Comparison of ENCODE assay signal across 19 cellular contexts in genomic region chr5:178214160-178214803, GRCh38. TPM values are rescaled to one million over a fixed set of nuclear protein-coding genes. Genes with fewer than 3 reads are reported as not detected.
DNase-seq lines count a peak whose midpoint lies in the region; ATAC-seq, FAIRE-seq and TF ChIP-seq lines count a peak whose summit lies in the region.
"Had no signal": no experiment of that assay in that cellular context is flagged by ENCODE, and none has a peak within 500 bp of the region (broad histone marks: within the 10 kb centered on the region; RNA-seq: fewer than 3 reads in every experiment).

No MANE protein-coding gene starts in this region.

- no peak overlapping the region for H3K9ac ChIP-seq in endothelial cell of umbilical vein (replicated peaks; ENCODE audit: extremely low read depth, insufficient read depth, low read length)
- H3K9ac ChIP-seq: parathyroid adenoma had no signal

- H3K36me3 Mint-ChIP-seq in activated naive CD4-positive, alpha-beta T cell treated with anti-CD3 and anti-CD28 coated beads for 36 hours (ENCODE audit: low read depth), result peaks cover 48% of the 10 kb centered on the region
- peaks cover 100% of the 10 kb centered on the region for H3K36me3 Mint-ChIP-seq in stimulated activated effector memory CD8-positive, alpha-beta T cell treated with anti-CD3 and anti-CD28 coated beads, Interleukin-12 subunit alpha, Interleukin-12 subunit beta, amount 100 ng/mL, for 72 hours

- no TSS peak for BruUV-seq in endothelial cell of umbilical vein (replicated peaks; lab: Mats Ljungman, UMichigan)

- no peak for DNase-seq in activated naive CD4-positive, alpha-beta T cell treated with anti-CD3 and anti-CD28 coated beads for 36 hours
- DNase-seq in activated naive CD4-positive, alpha-beta T cell treated with anti-CD3 and anti-CD28 coated beads, Interleukin-2, amount 50 U/mL, for 16 hours, result no peak
- no peak for DNase-seq in Peyer's patch
- no peak for DNase-seq in endothelial cell of umbilical vein (ENCODE audit: low read depth, low spot score)
- no peak for DNase-seq in stimulated activated effector memory CD8-positive, alpha-beta T cell treated with anti-CD3 and anti-CD28 coated beads, Interleukin-12 subunit alpha, Interleukin-12 subunit beta, amount 100 ng/mL, for 72 hours (ENCODE audit: low spot score in 2 of 2)
- DNase-seq in HuH-7.5 (ENCODE audit: low spot score), result no peak
- no peak for DNase-seq in SHP77 treated with DMSO at 0.1 percent for 48 hours (lab: John Stamatoyannopoulos, UW)
- DNase-seq: brain microvascular endothelial cell, EL, NCI-H1092 treated with DMSO at 0.1 percent for 48 hours, NCI-H446 treated with DMSO at 0.1 percent for 48 hours, T-helper 9 cell had no signal

- H3K79me2 ChIP-seq in endothelial cell of umbilical vein (ENCODE audit: control insufficient read depth, insufficient read depth, low read length), result peaks cover 4% of the 10 kb centered on the region

- POLR2A ChIA-PET in endothelial cell of umbilical vein (lab: Charles Lee), result interaction anchor here (3.0 kb wide), 1 partner anchor 10 kb away, joined by 13 read pairs; the partner anchor contains the start of gene HNRNPAB

- H2AFZ ChIP-seq in endothelial cell of umbilical vein (ENCODE audit: low read depth, low read length), result no peak overlapping the region
- H2AFZ ChIP-seq: parathyroid adenoma had no signal

- TF ChIP-seq CTCF in Peyer's patch (IDR thresholded peaks at IDR 0.05) (no peak), endothelial cell of umbilical vein (IDR thresholded peaks at IDR 0.05; ENCODE audit: extremely low read depth in 1 of 2, insufficient read depth in 1 of 2, low read depth in 1 of 2, low read length in 2 of 2) (no peak)

- TF ChIP-seq POLR2A in Peyer's patch (IDR thresholded peaks at IDR 0.05) (no peak), endothelial cell of umbilical vein (IDR thresholded peaks at IDR 0.05; ENCODE audit: low read depth, low read length) (peak; percentile 58)

- no peak overlapping the region for H3K4me3 Mint-ChIP-seq in activated naive CD4-positive, alpha-beta T cell treated with anti-CD3 and anti-CD28 coated beads for 36 hours
- no peak overlapping the region for H3K4me3 Mint-ChIP-seq in stimulated activated effector memory CD8-positive, alpha-beta T cell treated with anti-CD3 and anti-CD28 coated beads, Interleukin-12 subunit alpha, Interleukin-12 subunit beta, amount 100 ng/mL, for 72 hours

- CTCF ChIA-PET in activated naive CD4-positive, alpha-beta T cell treated with anti-CD3 and anti-CD28 coated beads for 36 hours (lab: Charles Lee), result no interaction called here
- CTCF ChIA-PET in endothelial cell of umbilical vein (lab: Charles Lee), result interaction anchor here (2.1 kb wide), 1 partner anchor 21 kb away, joined by 4 read pairs; no protein-coding TSS in a partner anchor

- no peak for ATAC-seq in stimulated activated effector memory CD8-positive, alpha-beta T cell treated with anti-CD3 and anti-CD28 coated beads, Interleukin-12 subunit alpha, Interleukin-12 subunit beta, amount 100 ng/mL, for 72 hours
- no peak for ATAC-seq in HG03045 (IDR thresholded peaks at IDR 0.05; ENCODE audit: unreplicated experiment)

- dilution Hi-C loops in endothelial cell of umbilical vein (cut with MboI; ENCODE audit: extremely low pct_ligation_motif_present, low sequenced_read_pairs), result no loop called here

- H3K36me3 ChIP-seq in Peyer's patch, result peaks cover 0 to 77% (median 0%) of the 10 kb centered on the region in 3 donors
- H3K36me3 ChIP-seq in endothelial cell of umbilical vein (ENCODE audit: control insufficient read depth in 2 of 2, extremely low read depth in 1 of 2, insufficient read depth in 2 of 2, low read length in 2 of 2), result peaks cover 25 to 57% of the 10 kb centered on the region in 2 experiments

- no peaks in the 10 kb centered on the region for H3K27me3 ChIP-seq in Peyer's patch
- H3K27me3 ChIP-seq in endothelial cell of umbilical vein (ENCODE audit: control insufficient read depth in 2 of 2, insufficient read depth in 2 of 2, low read length in 2 of 2), result no peaks in the 10 kb centered on the region
- H3K27me3 ChIP-seq: brain microvascular endothelial cell, heart left ventricle had no signal

- H3K9me3 Mint-ChIP-seq in activated naive CD4-positive, alpha-beta T cell treated with anti-CD3 and anti-CD28 coated beads for 36 hours, result no peaks in the 10 kb centered on the region
- H3K9me3 Mint-ChIP-seq in stimulated activated effector memory CD8-positive, alpha-beta T cell treated with anti-CD3 and anti-CD28 coated beads, Interleukin-12 subunit alpha, Interleukin-12 subunit beta, amount 100 ng/mL, for 72 hours, result no peaks in the 10 kb centered on the region

- no peak overlapping the region for H3K4me2 ChIP-seq in endothelial cell of umbilical vein (ENCODE audit: insufficient read depth, low read length)

- intact Hi-C loops in activated naive CD4-positive, alpha-beta T cell treated with anti-CD3 and anti-CD28 coated beads for 36 hours (cut with micrococcal nuclease), result no loop called here
- intact Hi-C loops in endothelial cell of umbilical vein (cut with micrococcal nuclease), result no loop called here

- peak overlapping the region; percentile 36 for H3K27ac Mint-ChIP-seq in activated naive CD4-positive, alpha-beta T cell treated with anti-CD3 and anti-CD28 coated beads for 36 hours
- H3K27ac Mint-ChIP-seq in stimulated activated effector memory CD8-positive, alpha-beta T cell treated with anti-CD3 and anti-CD28 coated beads, Interleukin-12 subunit alpha, Interleukin-12 subunit beta, amount 100 ng/mL, for 72 hours, result peak overlapping the region; percentile 91

- no peak for FAIRE-seq in endothelial cell of umbilical vein (lab: Jason Lieb, UNC)
- FAIRE-seq: HTR-8/SVneo, RCC 7860 had no signal

- no peaks in the 10 kb centered on the region for H3K9me1 ChIP-seq in endothelial cell of umbilical vein (replicated peaks; ENCODE audit: control insufficient read depth, extremely low read depth, insufficient read depth, low read length)

- peaks cover 14% of the 10 kb centered on the region for H3K4me1 Mint-ChIP-seq in activated naive CD4-positive, alpha-beta T cell treated with anti-CD3 and anti-CD28 coated beads for 36 hours (ENCODE audit: low read depth)
- H3K4me1 Mint-ChIP-seq in stimulated activated effector memory CD8-positive, alpha-beta T cell treated with anti-CD3 and anti-CD28 coated beads, Interleukin-12 subunit alpha, Interleukin-12 subunit beta, amount 100 ng/mL, for 72 hours, result peaks cover 44% of the 10 kb centered on the region

- peaks cover 0 to 62% (median 23%) of the 10 kb centered on the region in 4 donors for H3K4me1 ChIP-seq in Peyer's patch
- no peaks in the 10 kb centered on the region for H3K4me1 ChIP-seq in endothelial cell of umbilical vein (ENCODE audit: control insufficient read depth, extremely low read depth, insufficient read depth, low read length)
- H3K4me1 ChIP-seq: parathyroid adenoma had no signal

- H4K20me1 ChIP-seq in endothelial cell of umbilical vein (replicated peaks; ENCODE audit: control insufficient read depth, extremely low read depth, insufficient read depth, low read length), result no peaks in the 10 kb centered on the region

- H3K27ac ChIP-seq in Peyer's patch, result peak overlapping the region in 3 of 4 donors; percentile 72 to 99 (median 80)
- H3K27ac ChIP-seq in endothelial cell of umbilical vein (ENCODE audit: insufficient read depth, low read depth, low read length), result no peak overlapping the region
- H3K27ac ChIP-seq: brain microvascular endothelial cell, epithelial cell of prostate, heart left ventricle, parathyroid adenoma had no signal

- H3K4me3 ChIP-seq in Peyer's patch (no peak overlapping the region), endothelial cell of umbilical vein (replicated peaks in 1 of 3; ENCODE audit: insufficient read depth in 1 of 3, low read depth in 1 of 3, low read length in 3 of 3) (no peak overlapping the region)
- H3K4me3 ChIP-seq: heart left ventricle, lung had no signal

- no peaks in the 10 kb centered on the region for H3K27me3 Mint-ChIP-seq in activated naive CD4-positive, alpha-beta T cell treated with anti-CD3 and anti-CD28 coated beads for 36 hours (ENCODE audit: low read depth)

- H3K9me3 ChIP-seq in Peyer's patch, result no peaks in the 10 kb centered on the region
- no peaks in the 10 kb centered on the region for H3K9me3 ChIP-seq in endothelial cell of umbilical vein (replicated peaks; ENCODE audit: control insufficient read depth, insufficient read depth, low read length)
- H3K9me3 ChIP-seq: heart left ventricle had no signal

RNA-seq across cellular contexts. Expression of gene HNRNPAB, which starts 9.9 kb away (rescaled TPM):
- total RNA-seq in activated naive CD4-positive, alpha-beta T cell treated with anti-CD3 and anti-CD28 coated beads for 36 hours, result 100 to 1,000 TPM; 251 to 262 TPM
- total RNA-seq in Peyer's patch (100 to 1,000 TPM in 1 of 4 donors, 10 to 100 TPM in 3; 74.8 to 135 (median 81.4) TPM), endothelial cell of umbilical vein (309 and 310 TPM in 2 replicates)
- 165 and 207 TPM in 2 replicates for polyA plus RNA-seq in endothelial cell of umbilical vein
- polyA plus RNA-seq in endothelial cell of umbilical vein (2011; cell fraction: cytosol; rRNA removed), result 155 and 191 TPM in 2 replicates
- polyA plus RNA-seq in endothelial cell of umbilical vein (2011; cell fraction: nucleus; rRNA removed), result 103 and 152 TPM in 2 replicates
- polyA plus RNA-seq in endothelial cell of umbilical vein (2012), result 163 and 250 TPM in 2 replicates
- 77.1 and 81.4 TPM in 2 replicates for polyA minus RNA-seq in endothelial cell of umbilical vein
- 90.1 TPM for polyA minus RNA-seq in endothelial cell of umbilical vein (2011; cell fraction: cytosol; rRNA and poly(A)+ RNA removed)
- 32.1 and 36.1 TPM in 2 replicates for polyA minus RNA-seq in endothelial cell of umbilical vein (2011; cell fraction: nucleus; rRNA and poly(A)+ RNA removed)

RNA-seq across cellular contexts. Expression of gene PHYKPL, which starts 18.3 kb away (rescaled TPM):
- total RNA-seq in activated naive CD4-positive, alpha-beta T cell treated with anti-CD3 and anti-CD28 coated beads for 36 hours, result 10 to 100 TPM; 50.9 to 51.2 TPM
- total RNA-seq in Peyer's patch, result 100 to 1,000 TPM; 180 to 441 (median 280) TPM
- 80.5 and 81.7 TPM in 2 replicates for total RNA-seq in endothelial cell of umbilical vein
- 71.7 and 75.8 TPM in 2 replicates for polyA plus RNA-seq in endothelial cell of umbilical vein
- polyA plus RNA-seq in endothelial cell of umbilical vein (2011; cell fraction: cytosol; rRNA removed), result 31.6 and 41.7 TPM in 2 replicates
- polyA plus RNA-seq in endothelial cell of umbilical vein (2011; cell fraction: nucleus; rRNA removed), result 258 and 286 TPM in 2 replicates
- polyA plus RNA-seq in endothelial cell of umbilical vein (2012), result 24.8 and 26.6 TPM in 2 replicates
- polyA minus RNA-seq in endothelial cell of umbilical vein, result 115 and 128 TPM in 2 replicates
- 19.8 TPM for polyA minus RNA-seq in endothelial cell of umbilical vein (2011; cell fraction: cytosol; rRNA and poly(A)+ RNA removed)
- polyA minus RNA-seq in endothelial cell of umbilical vein (2011; cell fraction: nucleus; rRNA and poly(A)+ RNA removed), result 142 and 159 TPM in 2 replicates

RNA-seq across cellular contexts. Expression of gene GMCL2, which starts 27.1 kb away (rescaled TPM):
- total RNA-seq in activated naive CD4-positive, alpha-beta T cell treated with anti-CD3 and anti-CD28 coated beads for 36 hours, result not detected
- total RNA-seq in Peyer's patch (not detected), endothelial cell of umbilical vein (not detected in 2 replicates)
- polyA plus RNA-seq in endothelial cell of umbilical vein, result not detected in 2 replicates
- not detected in 2 replicates for polyA plus RNA-seq in endothelial cell of umbilical vein (2011; cell fraction: cytosol; rRNA removed)
- polyA plus RNA-seq in endothelial cell of umbilical vein (2011; cell fraction: nucleus; rRNA removed), result not detected in 2 replicates
- polyA plus RNA-seq in endothelial cell of umbilical vein (2012), result not detected in 2 replicates
- polyA minus RNA-seq in endothelial cell of umbilical vein, result not detected in 2 replicates
- polyA minus RNA-seq in endothelial cell of umbilical vein (2011; cell fraction: cytosol; rRNA and poly(A)+ RNA removed), result not detected
- polyA minus RNA-seq in endothelial cell of umbilical vein (2011; cell fraction: nucleus; rRNA and poly(A)+ RNA removed), result not detected in 2 replicates
- total RNA-seq: heart left ventricle, lung had no signal
- polyA plus RNA-seq: heart left ventricle, lung had no signal
